Comparison of ENCODE assay signal across 20 cellular contexts in genomic region chr2:82641781-82642180, GRCh38.
"Had no signal": no experiment of that assay in that cellular context is flagged by ENCODE, and none has a peak within 500 bp of the region (broad histone marks: within the 10 kb centered on the region; RNA-seq: fewer than 3 reads in every experiment).

No MANE protein-coding gene starts in this region.

- H3K27ac ChIP-seq: coronary artery, heart right ventricle, neutrophil, psoas muscle, right lobe of liver, testis, tibial nerve had no signal

- DNase-seq: effector CD4-positive, alpha-beta T cell; endodermal cell; heart right ventricle; hypothalamus; kidney glomerular epithelial cell; naive thymus-derived CD8-positive, alpha-beta T cell; psoas muscle; retina; right lobe of liver; stimulated activated CD4-positive, alpha-beta T cell treated with anti-CD3 and anti-CD28 coated beads, Interleukin-2, amount 100 ng/mL, for 24 hours; stimulated activated CD4-positive, alpha-beta T cell treated with anti-CD3 and anti-CD28 coated beads, Interleukin-4, amount 100 ng/mL, for 4 hours; stimulated activated naive B cell treated with anti-CD40 and anti-IgM and Interleukin-4, amounts not matched to agents 10 μg/mL and 1 μg/mL and 100 μg/mL, for 72 hours; stimulated activated naive CD8-positive, alpha-beta T cell treated with anti-CD3 and anti-CD28 coated beads, Interleukin-15, amount 100 ng/mL, for 72 hours; testis had no signal

- H3K4me3 ChIP-seq: coronary artery, heart right ventricle, psoas muscle, right lobe of liver, testis, tibial nerve had no signal

- H3K27me3 ChIP-seq: heart right ventricle, neutrophil, right lobe of liver, testis, tibial nerve had no signal

- H3K4me1 ChIP-seq: heart right ventricle, psoas muscle, right lobe of liver, testis, tibial nerve had no signal

- H3K36me3 ChIP-seq: heart right ventricle, neutrophil, right lobe of liver, tibial nerve had no signal

- FAIRE-seq: endothelial cell of umbilical vein, frontal cortex, islet of Langerhans had no signal

- H3K9me3 ChIP-seq: neutrophil, psoas muscle, right lobe of liver, testis had no signal
